In the genomic region with DNA sequence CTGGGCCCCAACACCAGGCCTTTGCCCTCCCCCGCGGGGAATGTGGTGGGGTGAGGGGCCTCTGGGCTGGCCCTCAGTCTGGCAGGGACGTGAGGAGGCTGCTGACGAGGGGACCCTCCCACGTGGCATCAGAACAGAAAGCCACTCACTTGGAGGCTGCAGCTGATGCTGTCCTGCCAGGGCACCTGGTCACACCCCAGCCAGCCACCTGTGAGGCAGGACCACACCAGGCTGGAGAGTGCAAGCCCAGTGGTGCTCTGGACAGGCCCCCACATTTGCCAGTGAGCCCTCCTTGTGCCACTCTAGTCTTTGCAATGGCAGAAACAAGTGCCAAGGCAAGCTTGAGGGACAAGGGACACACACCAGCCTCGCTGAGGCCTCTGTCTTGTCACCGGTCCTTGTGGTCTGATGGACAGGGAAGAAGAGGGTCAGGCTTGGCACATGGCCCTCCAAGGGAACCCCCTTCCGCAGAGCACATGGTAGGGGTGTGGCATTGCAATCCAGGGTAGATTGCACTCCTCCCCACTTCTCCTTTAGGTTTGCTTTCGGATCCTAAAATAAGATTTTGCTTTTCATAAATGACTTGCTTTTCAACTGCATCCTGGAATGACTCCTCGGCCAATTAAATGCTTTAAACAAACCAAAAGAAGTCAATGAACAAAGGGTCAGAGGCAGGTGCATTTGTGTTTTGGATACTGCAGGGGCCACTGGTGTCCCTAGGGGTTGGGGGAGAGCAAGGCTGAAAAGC, we compare ENCODE assay signal across 8 cellular contexts. TPM values are rescaled to one million over a fixed set of nuclear protein-coding genes. Genes with fewer than 3 reads are reported as not detected.
A peak's percentile ranks its signal among the peaks of the same experiment; 100 is the strongest.
DNase-seq lines count a peak whose midpoint lies in the region; ATAC-seq, FAIRE-seq and TF ChIP-seq lines count a peak whose summit lies in the region.

No MANE protein-coding gene starts in this region.

- FAIRE-seq in GM18507 (lab: Jason Lieb, UNC) = peak; percentile 95
- no peak for FAIRE-seq in kidney (lab: Jason Lieb, UNC)
- no peak for FAIRE-seq in RCC 7860 (lab: Jason Lieb, UNC)

- H3K4me1 ChIP-seq in kidney (ENCODE audit: control insufficient read depth in 1 of 2, insufficient read depth in 1 of 2, low read depth in 1 of 2, low read length in 2 of 2) = peaks cover 0 to 6% of the 10 kb centered on the region in 2 donors

- H3K4me3 ChIP-seq in kidney (ENCODE audit: low read length in 2 of 2) = no peak overlapping the region

- DNase-seq in GM18507 (ENCODE audit: extremely low spot score, insufficient read length, low read depth) = peak; percentile 73
- DNase-seq in kidney = peak; percentile 46
- DNase-seq in DMS 273 treated with DMSO at 0.1 percent for 48 hours (lab: John Stamatoyannopoulos, UW) = no peak
- DNase-seq in RCC 7860 (ENCODE audit: low spot score) = no peak
- no peak for DNase-seq in GDM1 (lab: John Stamatoyannopoulos, UW)
- DNase-seq in activated effector memory CD4-positive, alpha-beta T cell treated with Interleukin-2 at 50 U/mL for 16 hours = no peak

- H3K27ac ChIP-seq in kidney (ENCODE audit: low read depth in 2 of 2, low read length in 2 of 2) = no peak overlapping the region

- H3K9me3 ChIP-seq in kidney (ENCODE audit: control insufficient read depth in 1 of 2, low read length in 2 of 2) = no peaks in the 10 kb centered on the region

- H3K36me3 ChIP-seq in kidney (ENCODE audit: control insufficient read depth in 1 of 2, insufficient read depth in 2 of 2, low read length in 2 of 2) = no peaks in the 10 kb centered on the region

- H3K9ac ChIP-seq in kidney (ENCODE audit: low read length in 2 of 2) = no peak overlapping the region

- no peak for TF ChIP-seq CTCF in kidney (IDR thresholded peaks at IDR 0.05; ENCODE audit: borderline replicate concordance, extremely low read depth, insufficient read depth)

- ATAC-seq in GM21515 (IDR thresholded peaks at IDR 0.05; ENCODE audit: unreplicated experiment) (peak; percentile 51), HG03575 (IDR thresholded peaks at IDR 0.05; ENCODE audit: extremely low read depth, insufficient number of reproducible peaks, low FRiP score, unreplicated experiment) (peak; percentile 45)

- intact Hi-C loops in kidney (cut with DNase I) = no loop called here

RNA-seq across cellular contexts. Expression of a gene that starts 53.7 kb away (rescaled TPM):
- 32.8 TPM for total RNA-seq in kidney
- polyA plus RNA-seq in kidney (ENCODE audit: insufficient read depth, low read depth, low replicate concordance) = 6.6 TPM

Comparison
In these comparisons a context has a peak if more than half of its experiments do, and no peak if none do; other contexts are left out.
1. DNase-seq: peak in GM18507 (single experiment) and kidney (single experiment); none in DMS 273 treated with DMSO at 0.1 percent for 48 hours (single experiment), RCC 7860 (single experiment), GDM1 (single experiment) and activated effector memory CD4-positive, alpha-beta T cell treated with Interleukin-2 at 50 U/mL for 16 hours (single experiment).